Comparison of ENCODE assay signal across 17 cellular contexts in genomic region chr1:168371477-168371876, GRCh38.
DNase-seq lines count a peak whose midpoint lies in the region; ATAC-seq and TF ChIP-seq lines count a peak whose summit lies in the region.
"Had no signal": no experiment of that assay in that cellular context is flagged by ENCODE, and none has a peak within 500 bp of the region (broad histone marks: within the 10 kb centered on the region; RNA-seq: fewer than 3 reads in every experiment).

No MANE protein-coding gene starts in this region.

- H3K9me3 ChIP-seq in right atrium auricular region (no peaks in the 10 kb centered on the region), right cardiac atrium (ENCODE audit: control insufficient read depth, low read length) (no peaks in the 10 kb centered on the region)
- H3K9me3 ChIP-seq: A549 had no signal

- H3K4me3 ChIP-seq in right atrium auricular region (no peak overlapping the region), right cardiac atrium (ENCODE audit: low read length) (no peak overlapping the region)
- H3K4me3 ChIP-seq: A549, GM23338 had no signal

- ATAC-seq in Right ventricle myocardium inferior (peak; percentile 70), right cardiac atrium (peak in 1 of 2 donors; percentile 62), GM18498 (IDR thresholded peaks at IDR 0.05; ENCODE audit: unreplicated experiment) (no peak)
- ATAC-seq: A549, GM23338 had no signal

- H3K4me1 ChIP-seq in right atrium auricular region: peaks cover 0 to 21% of the 10 kb centered on the region in 2 donors
- peaks cover 9% of the 10 kb centered on the region for H3K4me1 ChIP-seq in right cardiac atrium (ENCODE audit: control insufficient read depth, insufficient read depth, low read length)

- no peaks in the 10 kb centered on the region for H3K27me3 ChIP-seq in right atrium auricular region
- no peaks in the 10 kb centered on the region for H3K27me3 ChIP-seq in right cardiac atrium (ENCODE audit: control insufficient read depth, insufficient read depth)

- H3K36me3 ChIP-seq in right atrium auricular region: no peaks in the 10 kb centered on the region

- intact Hi-C loops in Right ventricle myocardium inferior (cut with DNase I) (no loop called here), right cardiac atrium (cut with DNase I) (no loop called here)

- 61% methylated on average over 5 of the region's 5 CpGs for WGBS in right cardiac atrium

- DNase-seq in Right ventricle myocardium inferior (ENCODE audit: missing footprints): no peak
- no peak for DNase-seq in right atrium auricular region (ENCODE audit: low spot score)
- peak; percentile 13 for DNase-seq in ecto neural progenitor cell (ENCODE audit: low spot score)
- peak in 2 of 3 donors; percentile 64 for DNase-seq in right cardiac atrium
- no peak for DNase-seq in pons (ENCODE audit: low spot score)
- DNase-seq in RPMI8226: no peak
- DNase-seq: AML-193; CD4-positive, alpha-beta memory T cell; DMS153; DMS79; GDM1; HCEC 1CT had no signal

- H3K27ac ChIP-seq in right atrium auricular region (no peak overlapping the region), right cardiac atrium (ENCODE audit: low read length) (no peak overlapping the region), temporal lobe (ENCODE audit: low read depth, low read length) (peak overlapping the region; percentile 25)
- H3K27ac ChIP-seq: 22Rv1, A549 had no signal

- no peak for TF ChIP-seq CTCF in right atrium auricular region (IDR thresholded peaks at IDR 0.05)

Comparison
In these comparisons a context has a peak if more than half of its experiments do, and no peak if none do; other contexts are left out.
1. DNase-seq: peak in ecto neural progenitor cell (single experiment) and right cardiac atrium (2 of 3); none in Right ventricle myocardium inferior (single experiment), right atrium auricular region (single experiment), pons (single experiment) and RPMI8226 (single experiment).